In genomic region chr10:95653895-95654294, GRCh38 we compare ENCODE assay signal across 21 cellular contexts. TPM values are rescaled to one million over a fixed set of nuclear protein-coding genes. Genes with fewer than 3 reads are reported as not detected.
DNase-seq lines count a peak whose midpoint lies in the region; ATAC-seq, FAIRE-seq and TF ChIP-seq lines count a peak whose summit lies in the region.
"Had no signal": no experiment of that assay in that cellular context is flagged by ENCODE, and none has a peak within 500 bp of the region (broad histone marks: within the 10 kb centered on the region; RNA-seq: fewer than 3 reads in every experiment).

No MANE protein-coding gene starts in this region.

- no peaks in the 10 kb centered on the region for H3K9me3 Mint-ChIP-seq in nephron

- TF ChIP-seq CTCF in HepG2 (CRISPR knock-in tag; IDR thresholded peaks at IDR 0.05) (no peak), right lobe of liver (IDR thresholded peaks at IDR 0.05) (no peak), GM12878 (IDR thresholded peaks at IDR 0.05 in 2 of 3, conservative IDR thresholded peaks at IDR 0.05 in 1 of 3; ENCODE audit: control insufficient read depth in 2 of 3, extremely low read depth in 1 of 3, insufficient read depth in 1 of 3, low read depth in 3 of 3, low read length in 3 of 3) (no peak), nephron (IDR thresholded peaks at IDR 0.05; ENCODE audit: unreplicated experiment in 3 of 3) (no peak), omental fat pad (IDR thresholded peaks at IDR 0.05) (no peak)

- H3K79me2 ChIP-seq in HepG2 (ENCODE audit: insufficient read depth, low read length) (peaks cover 64% of the 10 kb centered on the region), GM12878 (ENCODE audit: control insufficient read depth, insufficient read depth, low read length) (peaks cover 34% of the 10 kb centered on the region)

- no peak for ATAC-seq in HepG2
- ATAC-seq in right lobe of liver = no peak
- ATAC-seq in GM12878 = no peak
- no peak for ATAC-seq in GM21515 (IDR thresholded peaks at IDR 0.05; ENCODE audit: unreplicated experiment)
- no peak for ATAC-seq in omental fat pad (ENCODE audit: low FRiP score)
- ATAC-seq: Panc1 had no signal

- in situ Hi-C loops in HepG2 (cut with HindIII; ENCODE audit: extremely low pct_ligation_motif_present, low pct_unique_long_range_greater_than_20kb) = no loop called here
- in situ Hi-C loops in GM12878 (cut with MboI) = no loop called here

- H3K27ac Mint-ChIP-seq in nephron = no peak overlapping the region

- H3K4me1 ChIP-seq in HepG2 (ENCODE audit: insufficient read depth, low read length) (peaks cover 52% of the 10 kb centered on the region), right lobe of liver (peaks cover 0 to 5% (median 0%) of the 10 kb centered on the region in 4 donors), GM12878 (ENCODE audit: control insufficient read depth, insufficient read depth, low read length) (peaks cover 5% of the 10 kb centered on the region), SJCRH30 (peaks cover 6% of the 10 kb centered on the region; the same call in 1 of the 2 replicates)

- no peaks in the 10 kb centered on the region for H3K27me3 Mint-ChIP-seq in nephron (ENCODE audit: low read depth)
- H3K27me3 Mint-ChIP-seq: CD8-positive, alpha-beta memory T cell had no signal

- H3K27ac ChIP-seq in HepG2 (ENCODE audit: extremely low read length, insufficient read depth, low read length) (peak overlapping the region; percentile 15), right lobe of liver (no peak overlapping the region), GM12878 (ENCODE audit: control insufficient read depth, insufficient read depth) (no peak overlapping the region), SJCRH30 (no peak overlapping the region)

- H3K36me3 ChIP-seq in HepG2 (replicated peaks in 1 of 2; ENCODE audit: control insufficient read depth in 1 of 2, insufficient read depth in 2 of 2, low read length in 2 of 2) (peaks cover 11 to 42% of the 10 kb centered on the region in 2 experiments), right lobe of liver (peaks cover 0 to 21% (median 5%) of the 10 kb centered on the region in 4 donors), GM12878 (ENCODE audit: control insufficient read depth in 2 of 2, insufficient read depth in 2 of 2, low read length in 1 of 2) (peaks cover 0 to 15% of the 10 kb centered on the region in 2 experiments; a peak in 2 of 4 replicates), SJCRH30 (peaks cover 24% of the 10 kb centered on the region)

- peak overlapping the region in 2 of 3 experiments; percentile 55 to 63 for H3K4me3 Mint-ChIP-seq in nephron

- CTCF ChIA-PET in HepG2 (lab: Yijun Ruan, JAX; ENCODE audit: low intra/inter-chr PET ratio, low total read pairs) = no interaction called here
- CTCF ChIA-PET in GM12878 (lab: Yijun Ruan, JAX) = interaction anchor here (0.6 to 1.3 kb wide), 4 partner anchors 12 to 1749 kb away, joined by 3 read pairs; partner anchors contain the start of gene TCTN3

- H3K4me2 ChIP-seq in HepG2 (ENCODE audit: low read depth, low read length) (peak overlapping the region; percentile 88), GM12878 (ENCODE audit: control insufficient read depth, insufficient read depth) (peak overlapping the region; percentile 41; the same call in 1 of the 2 replicates)

- RAD21 ChIA-PET in GM12878 (lab: Charles Lee; ENCODE audit: unreplicated experiment) = interaction anchor here (0.7 to 1.0 kb wide), 3 partner anchors 24 to 1095 kb away, joined by 3 read pairs; partner anchors contain the start of gene TCTN3

- TF ChIP-seq POLR2A in HepG2 (IDR thresholded peaks at IDR 0.05; ENCODE audit: insufficient read depth in 1 of 2, low read depth in 2 of 2, low read length in 2 of 2) (no peak), right lobe of liver (IDR thresholded peaks at IDR 0.05) (no peak), GM12878 (IDR thresholded peaks at IDR 0.05; ENCODE audit: low read depth, low read length) (no peak)

- no peak for TF ChIP-seq EP300 in HepG2 (IDR thresholded peaks at IDR 0.05; ENCODE audit: low read depth in 2 of 2, low read length in 2 of 2)
- no peak for TF ChIP-seq EP300 in HepG2 (CRISPR knock-in tag; IDR thresholded peaks at IDR 0.05; ENCODE audit: borderline replicate concordance)
- TF ChIP-seq EP300 in GM12878 (IDR thresholded peaks at IDR 0.05; ENCODE audit: borderline replicate concordance in 1 of 2, control insufficient read depth in 1 of 2, low read depth in 2 of 2, low read length in 2 of 2) = no peak

- H3K4me3 ChIP-seq in HepG2 (replicated peaks in 1 of 3; ENCODE audit: insufficient read depth in 1 of 3, low read depth in 2 of 3, low read length in 3 of 3) (peak overlapping the region in 1 of 3 experiments; percentile 85; a peak in 1 of 6 replicates), right lobe of liver (no peak overlapping the region), GM12878 (peak overlapping the region; percentile 5; the same call in 1 of the 2 replicates), SJCRH30 (no peak overlapping the region)

- peaks cover 44% of the 10 kb centered on the region for H3K36me3 Mint-ChIP-seq in nephron (ENCODE audit: low read depth)

- no peak for DNase-seq in HepG2 (ENCODE audit: low spot score)
- DNase-seq in right lobe of liver = no peak
- DNase-seq in GM12878 (ENCODE audit: low read depth, low spot score) = no peak
- no peak for DNase-seq in omental fat pad (ENCODE audit: low spot score)
- no peak for DNase-seq in SJCRH30
- DNase-seq: 8988T; C1 segment of cervical spinal cord; CD8-positive, alpha-beta memory T cell; EL; GF-D8; KBM-7; NCI-H1092 treated with DMSO at 0.1 percent for 48 hours; NCI-H1436 treated with DMSO at 0.1 percent for 48 hours; NCI-H1930; NCI-H345; NCI-H524; NCI-H774 had no signal

- no peak overlapping the region for H3K9ac ChIP-seq in HepG2 (ENCODE audit: insufficient read depth, low read depth, low read length)
- no peak overlapping the region; the same call in 1 of the 2 replicates for H3K9ac ChIP-seq in GM12878 (ENCODE audit: control insufficient read depth, insufficient read depth, low read length)

- peaks cover 7% of the 10 kb centered on the region; the same call in 1 of the 2 replicates for H3K9me3 ChIP-seq in HepG2 (ENCODE audit: low read length)
- no peaks in the 10 kb centered on the region for H3K9me3 ChIP-seq in right lobe of liver
- peaks cover 8% of the 10 kb centered on the region; the same call in 2 of the 3 replicates for H3K9me3 ChIP-seq in GM12878 (replicated peaks; ENCODE audit: control insufficient read depth, insufficient read depth, low read length)
- H3K9me3 ChIP-seq in SJCRH30 (replicated peaks) = no peaks in the 10 kb centered on the region

- intact Hi-C loops in HepG2 (cut with micrococcal nuclease; ENCODE audit: unreplicated experiment) (no loop called here), right lobe of liver (cut with DNase I) (no loop called here), GM12878 (cut with micrococcal nuclease; ENCODE audit: unreplicated experiment) (no loop called here)

- BruUV-seq in HepG2 (replicated peaks; lab: Mats Ljungman, UMichigan) (no TSS peak), GM12878 (replicated peaks; lab: Mats Ljungman, UMichigan) (no TSS peak)

- POLR2A ChIA-PET in HepG2 (lab: Yijun Ruan, JAX) = interaction anchor here (2.4 kb wide), 1 partner anchor 19 kb away, joined by 8 read pairs; no protein-coding TSS in a partner anchor
- POLR2A ChIA-PET in GM12878 (lab: Charles Lee) = interaction anchor here (0.6 kb wide), 1 partner anchor 168 kb away, joined by 13 read pairs; no protein-coding TSS in a partner anchor

- WGBS in HepG2 (ENCODE audit: low lambda C conversion rate) = 93% methylated on average over 5 of the region's 5 CpGs
- WGBS in right lobe of liver (ENCODE audit: insufficient coverage, low coverage, low lambda C conversion rate, missing lambda C conversion rate) = 92% methylated on average over 3 of the region's 5 CpGs
- 100% methylated on average over 5 of the region's 5 CpGs for WGBS in GM12878 (ENCODE audit: insufficient coverage, insufficient replicate concordance, low lambda C conversion rate, missing lambda C conversion rate)

- SMC1A ChIA-PET in GM12878 (lab: Charles Lee; ENCODE audit: uncharacterized antibody, unreplicated experiment) = interaction anchor here (0.6 to 1.1 kb wide), 2 partner anchors 18 to 30 kb away, joined by 3 read pairs; no protein-coding TSS in a partner anchor

- no peak for FAIRE-seq in HepG2 (lab: Jason Lieb, UNC)
- FAIRE-seq in GM12878 (lab: Jason Lieb, UNC) = no peak
- FAIRE-seq: GM19239 had no signal

- H3K27me3 ChIP-seq in HepG2 (ENCODE audit: control insufficient read depth in 1 of 2, insufficient read depth in 2 of 2, low read length in 2 of 2) (no peaks in the 10 kb centered on the region; a peak in 1 of 5 replicates), right lobe of liver (no peaks in the 10 kb centered on the region), GM12878 (replicated peaks in 1 of 2; ENCODE audit: control insufficient read depth in 2 of 2, insufficient read depth in 2 of 2, low read length in 1 of 2) (no peaks in the 10 kb centered on the region), SJCRH30 (no peaks in the 10 kb centered on the region)

- TF ChIP-seq RAD21 in HepG2 (CRISPR knock-in tag; IDR thresholded peaks at IDR 0.05) = no peak
- no peak for TF ChIP-seq RAD21 in GM12878 (IDR thresholded peaks at IDR 0.05; ENCODE audit: insufficient read depth, low read depth, low read length)

- H3K4me1 Mint-ChIP-seq in nephron = peaks cover 17% of the 10 kb centered on the region

- H2AFZ ChIP-seq in HepG2 (ENCODE audit: low read length) (no peak overlapping the region), GM12878 (ENCODE audit: control insufficient read depth, low read depth, low read length) (no peak overlapping the region)

- H4K20me1 ChIP-seq in HepG2 (ENCODE audit: insufficient read depth, low read length) (no peaks in the 10 kb centered on the region; the same call in 1 of the 2 replicates), GM12878 (ENCODE audit: control insufficient read depth, insufficient read depth) (no peaks in the 10 kb centered on the region)

RNA-seq across cellular contexts. Expression of gene ALDH18A1, which starts 2.6 kb away (rescaled TPM):
- total RNA-seq in HepG2 (2016; rRNA removed; fragmentation: Illumina TruSeq; extraction: Trizol) (98.4 and 263 TPM in 2 replicates), right lobe of liver (10 to 100 TPM; 28.4 to 41.2 (median 34.4) TPM), GM12878 (2014; rRNA removed) (95.0 and 97.1 TPM in 2 replicates), GM12878 (2014; rRNA removed; fragmentation: Illumina TruSeq; extraction: Trizol) (80.8 and 87.6 TPM in 2 replicates), GM12878 (2021) (118 and 121 TPM in 2 replicates), omental fat pad (10 to 100 TPM; 23.5 to 35.2 (median 28.8) TPM)
- 20.5 and 24.5 TPM in 2 replicates for total RNA-seq in HepG2 (2016; cell fraction: cytosol; rRNA removed; fragmentation: Illumina TruSeq; extraction: Trizol; ENCODE audit: low read depth)
- total RNA-seq in HepG2 (2016; cell fraction: insoluble cytoplasmic fraction; rRNA removed; fragmentation: Illumina TruSeq; extraction: Trizol) = 83.4 and 264 TPM in 2 replicates
- 60.1 and 67.9 TPM in 2 replicates for total RNA-seq in HepG2 (2016; cell fraction: membrane; rRNA removed; fragmentation: Illumina TruSeq; extraction: Trizol)
- total RNA-seq in HepG2 (2016; cell fraction: nucleus; rRNA removed; fragmentation: Illumina TruSeq; extraction: Trizol) = 196 and 225 TPM in 2 replicates
- polyA plus RNA-seq in HepG2 (2011; rRNA removed) (123 and 180 TPM in 2 replicates), GM12878 (2011; rRNA removed) (115 and 118 TPM in 2 replicates), GM12878 (2014; fragmentation: Illumina TruSeq; extraction: Trizol) (104 and 119 TPM in 2 replicates), GM12878 (2014; fragmentation: Nextera tagmentation; extraction: Ambion mirVana) (10 to 100 TPM; 24.3 to 32.8 TPM), GM12878 (2014; rRNA removed) (71.6 and 80.0 TPM in 2 replicates), GM12878 (2016; fragmentation: Nextera tagmentation; extraction: Ambion mirVana) (100 to 1,000 TPM; 107 to 108 TPM)
- 120 and 133 TPM in 2 replicates for polyA plus RNA-seq in HepG2 (2011; cell fraction: cytosol; rRNA removed)
- 113 and 161 TPM in 2 replicates for polyA plus RNA-seq in HepG2 (2011; cell fraction: nucleus; rRNA removed)
- polyA plus RNA-seq in HepG2 (2012) = 117 and 149 TPM in 2 replicates
- 15.9 and 16.2 TPM in 2 replicates for polyA plus RNA-seq in HepG2 (2016; cell fraction: cytosol; fragmentation: Illumina TruSeq; extraction: Trizol; ENCODE audit: low read depth)
- 74.3 and 86.8 TPM in 2 replicates for polyA plus RNA-seq in HepG2 (2016; cell fraction: insoluble cytoplasmic fraction; fragmentation: Illumina TruSeq; extraction: Trizol; ENCODE audit: low read depth)
- 36.1 and 41.4 TPM in 2 replicates for polyA plus RNA-seq in HepG2 (2016; cell fraction: membrane; fragmentation: Illumina TruSeq; extraction: Trizol; ENCODE audit: low read depth)
- 186 and 203 TPM in 2 replicates for polyA plus RNA-seq in HepG2 (2016; cell fraction: nucleus; fragmentation: Illumina TruSeq; extraction: Trizol; ENCODE audit: insufficient read depth, low read depth)
- polyA minus RNA-seq in HepG2 (2011; rRNA and poly(A)+ RNA removed; ENCODE audit: low replicate concordance) = 217 and 608 TPM in 2 replicates
- polyA minus RNA-seq in HepG2 (2011; cell fraction: cytosol; rRNA and poly(A)+ RNA removed) = 136 and 168 TPM in 2 replicates
- 114 and 141 TPM in 2 replicates for polyA minus RNA-seq in HepG2 (2011; cell fraction: nucleus; rRNA and poly(A)+ RNA removed)
- 38.8 and 40.6 TPM in 2 replicates for total RNA-seq in GM12878 (2013; cell fraction: nucleolus; rRNA removed)
- 48.4 TPM for polyA plus RNA-seq in GM12878 (2011; ENCODE audit: low read depth)
- 90.3 and 97.0 TPM in 2 replicates for polyA plus RNA-seq in GM12878 (2011; cell fraction: cytosol; rRNA removed)
- polyA plus RNA-seq in GM12878 (2011; cell fraction: nucleus; rRNA removed) = 267 and 465 TPM in 2 replicates
- polyA plus RNA-seq in GM12878 (2012) = 55.6 and 58.6 TPM in 2 replicates
- 130 and 166 TPM in 2 replicates for polyA minus RNA-seq in GM12878 (2011; rRNA and poly(A)+ RNA removed)
- polyA minus RNA-seq in GM12878 (2011; cell fraction: cytosol; rRNA and poly(A)+ RNA removed) = 32.9 and 39.4 TPM in 2 replicates
- 70.1 and 92.0 TPM in 2 replicates for polyA minus RNA-seq in GM12878 (2011; cell fraction: nucleus; rRNA and poly(A)+ RNA removed)
- 85.1 and 85.2 TPM in 2 replicates for total RNA-seq in SJCRH30 (2014; rRNA removed; shearing (Covaris generic))

RNA-seq across cellular contexts. Expression of gene TCTN3, which starts 39.8 kb away (rescaled TPM):
- 42.2 and 60.0 TPM in 2 replicates for total RNA-seq in HepG2 (2016; rRNA removed; fragmentation: Illumina TruSeq; extraction: Trizol)
- total RNA-seq in HepG2 (2016; cell fraction: cytosol; rRNA removed; fragmentation: Illumina TruSeq; extraction: Trizol; ENCODE audit: low read depth) = 7.7 and 8.3 TPM in 2 replicates
- total RNA-seq in HepG2 (2016; cell fraction: insoluble cytoplasmic fraction; rRNA removed; fragmentation: Illumina TruSeq; extraction: Trizol) = 40.2 and 59.3 TPM in 2 replicates
- 22.9 and 26.8 TPM in 2 replicates for total RNA-seq in HepG2 (2016; cell fraction: membrane; rRNA removed; fragmentation: Illumina TruSeq; extraction: Trizol)
- 56.0 and 68.7 TPM in 2 replicates for total RNA-seq in HepG2 (2016; cell fraction: nucleus; rRNA removed; fragmentation: Illumina TruSeq; extraction: Trizol)
- 39.3 and 53.3 TPM in 2 replicates for polyA plus RNA-seq in HepG2 (2011; rRNA removed)
- polyA plus RNA-seq in HepG2 (2011; cell fraction: cytosol; rRNA removed) = 37.4 and 40.2 TPM in 2 replicates
- polyA plus RNA-seq in HepG2 (2011; cell fraction: nucleus; rRNA removed) = 23.9 and 27.6 TPM in 2 replicates
- 27.8 and 33.4 TPM in 2 replicates for polyA plus RNA-seq in HepG2 (2012)
- polyA plus RNA-seq in HepG2 (2016; cell fraction: cytosol; fragmentation: Illumina TruSeq; extraction: Trizol; ENCODE audit: low read depth) = 7.2 and 7.5 TPM in 2 replicates
- polyA plus RNA-seq in HepG2 (2016; cell fraction: insoluble cytoplasmic fraction; fragmentation: Illumina TruSeq; extraction: Trizol; ENCODE audit: low read depth) = 36.4 and 37.1 TPM in 2 replicates
- polyA plus RNA-seq in HepG2 (2016; cell fraction: membrane; fragmentation: Illumina TruSeq; extraction: Trizol; ENCODE audit: low read depth) = 15.5 and 17.6 TPM in 2 replicates
- 65.4 and 68.8 TPM in 2 replicates for polyA plus RNA-seq in HepG2 (2016; cell fraction: nucleus; fragmentation: Illumina TruSeq; extraction: Trizol; ENCODE audit: insufficient read depth, low read depth)
- polyA minus RNA-seq in HepG2 (2011; rRNA and poly(A)+ RNA removed; ENCODE audit: low replicate concordance) = 68.6 and 112 TPM in 2 replicates
- 36.2 and 43.2 TPM in 2 replicates for polyA minus RNA-seq in HepG2 (2011; cell fraction: cytosol; rRNA and poly(A)+ RNA removed)
- 32.1 and 37.8 TPM in 2 replicates for polyA minus RNA-seq in HepG2 (2011; cell fraction: nucleus; rRNA and poly(A)+ RNA removed)
- 10 to 100 TPM; 15.5 to 24.3 (median 19.1) TPM for total RNA-seq in right lobe of liver
- total RNA-seq in GM12878 (2013; cell fraction: nucleolus; rRNA removed) = 63.8 and 67.8 TPM in 2 replicates
- total RNA-seq in GM12878 (2014; rRNA removed) = 31.4 and 36.1 TPM in 2 replicates
- 21.7 and 23.9 TPM in 2 replicates for total RNA-seq in GM12878 (2014; rRNA removed; fragmentation: Illumina TruSeq; extraction: Trizol)
- total RNA-seq in GM12878 (2021) = 27.0 and 27.1 TPM in 2 replicates
- polyA plus RNA-seq in GM12878 (2011; ENCODE audit: low read depth) = 17.2 TPM
- 36.2 and 45.0 TPM in 2 replicates for polyA plus RNA-seq in GM12878 (2011; rRNA removed)
- 40.8 and 45.2 TPM in 2 replicates for polyA plus RNA-seq in GM12878 (2011; cell fraction: cytosol; rRNA removed)
- 38.9 and 44.1 TPM in 2 replicates for polyA plus RNA-seq in GM12878 (2011; cell fraction: nucleus; rRNA removed)
- 16.8 and 20.9 TPM in 2 replicates for polyA plus RNA-seq in GM12878 (2012)
- polyA plus RNA-seq in GM12878 (2014; fragmentation: Illumina TruSeq; extraction: Trizol) = 31.1 and 33.4 TPM in 2 replicates
- 10 to 100 TPM; 20.0 to 24.0 TPM for polyA plus RNA-seq in GM12878 (2014; fragmentation: Nextera tagmentation; extraction: Ambion mirVana)
- 23.2 and 25.0 TPM in 2 replicates for polyA plus RNA-seq in GM12878 (2014; rRNA removed)
- polyA plus RNA-seq in GM12878 (2016; fragmentation: Nextera tagmentation; extraction: Ambion mirVana) = 10 to 100 TPM; 46.7 to 48.7 TPM
- polyA minus RNA-seq in GM12878 (2011; rRNA and poly(A)+ RNA removed) = 48.1 and 62.2 TPM in 2 replicates
- 19.2 and 20.3 TPM in 2 replicates for polyA minus RNA-seq in GM12878 (2011; cell fraction: cytosol; rRNA and poly(A)+ RNA removed)
- polyA minus RNA-seq in GM12878 (2011; cell fraction: nucleus; rRNA and poly(A)+ RNA removed) = 39.7 and 77.6 TPM in 2 replicates
- 10 to 100 TPM; 24.1 to 27.1 (median 24.7) TPM for total RNA-seq in omental fat pad
- 22.5 and 23.3 TPM in 2 replicates for total RNA-seq in SJCRH30 (2014; rRNA removed; shearing (Covaris generic))
